Comparison of ENCODE assay signal across 1 cellular context in genomic region chr20:62368629-62369507, GRCh38.
TF ChIP-seq lines count a peak whose summit lies in the region.

No MANE protein-coding gene starts in this region.

TF ChIP-seq in HepG2, 621 proteins besides CTCF, POLR2A, EP300 and RAD21 (continued from another document and continues in another):
- TF ChIP-seq ZNF761 (CRISPR knock-in tag; conservative IDR thresholded peaks at IDR 0.05) (no peak; the same call in 1 of the 2 replicates), ARNTL (CRISPR knock-in tag; IDR thresholded peaks at IDR 0.05) (peak; percentile 86; the same call in 1 of the 2 replicates), BRD4 (CRISPR knock-in tag; IDR thresholded peaks at IDR 0.05) (no peak; the same call in none of the 2 replicates), KDM3A (CRISPR knock-in tag; IDR thresholded peaks at IDR 0.05; ENCODE audit: low read depth) (0 out of 2 replicates have a peak, but pooled peaks have one; percentile 70), NPAS2 (CRISPR knock-in tag; IDR thresholded peaks at IDR 0.05; ENCODE audit: borderline replicate concordance) (no peak), FOXO1 (CRISPR knock-in tag; IDR thresholded peaks at IDR 0.05) (peak; percentile 51; the same call in 1 of the 2 replicates), ZSCAN22 (CRISPR knock-in tag; IDR thresholded peaks at IDR 0.05) (no peak), ZNF414 (CRISPR knock-in tag; IDR thresholded peaks at IDR 0.05) (no peak; the same call in 1 of the 2 replicates), ISX (CRISPR knock-in tag; conservative IDR thresholded peaks at IDR 0.05) (no peak), ZNF513 (CRISPR knock-in tag; conservative IDR thresholded peaks at IDR 0.05) (no peak), ETV6 (CRISPR knock-in tag; conservative IDR thresholded peaks at IDR 0.05) (no peak), ZNF546 (CRISPR knock-in tag; conservative IDR thresholded peaks at IDR 0.05) (no peak), MYC (CRISPR knock-in tag; IDR thresholded peaks at IDR 0.05; ENCODE audit: borderline replicate concordance) (no peak; the same call in none of the 2 replicates), TEAD2 (CRISPR knock-in tag; IDR thresholded peaks at IDR 0.05) (no peak), ZNF510 (CRISPR knock-in tag; IDR thresholded peaks at IDR 0.05; ENCODE audit: low read depth) (0 out of 2 replicates have a peak, but pooled peaks have one; percentile 31), STAT5B (CRISPR knock-in tag; IDR thresholded peaks at IDR 0.05) (no peak; the same call in 1 of the 2 replicates), ZNF33A (CRISPR knock-in tag; IDR thresholded peaks at IDR 0.05; ENCODE audit: borderline replicate concordance) (no peak), MYPOP (CRISPR knock-in tag; IDR thresholded peaks at IDR 0.05) (peak; percentile 45; the same call in 1 of the 2 replicates), ZNF619 (CRISPR knock-in tag; IDR thresholded peaks at IDR 0.05) (peak; percentile 23), CBFB (CRISPR knock-in tag; IDR thresholded peaks at IDR 0.05) (no peak; the same call in 1 of the 2 replicates), ZSCAN21 (CRISPR knock-in tag; IDR thresholded peaks at IDR 0.05; ENCODE audit: borderline replicate concordance) (peak; percentile 67; the same call in 1 of the 2 replicates), ARNT2 (CRISPR knock-in tag; IDR thresholded peaks at IDR 0.05; ENCODE audit: low read depth) (peak; percentile 66; the same call in 1 of the 2 replicates), SMAD1 (CRISPR knock-in tag; IDR thresholded peaks at IDR 0.05; ENCODE audit: borderline replicate concordance, low read depth) (peak; percentile 86), ZNF687 (CRISPR knock-in tag; IDR thresholded peaks at IDR 0.05) (peak; percentile 47; the same call in 1 of the 2 replicates), RAD51 (IDR thresholded peaks at IDR 0.05; ENCODE audit: borderline replicate concordance) (no peak), ATAD3A (CRISPR knock-in tag; IDR thresholded peaks at IDR 0.05) (0 out of 2 replicates have a peak, but pooled peaks have one; percentile 78), ZNF790 (CRISPR knock-in tag; IDR thresholded peaks at IDR 0.05; ENCODE audit: borderline replicate concordance) (no peak; the same call in 1 of the 2 replicates), ZNF431 (CRISPR knock-in tag; IDR thresholded peaks at IDR 0.05; ENCODE audit: borderline replicate concordance, low read depth) (no peak), YEATS2 (CRISPR knock-in tag; IDR thresholded peaks at IDR 0.05; ENCODE audit: borderline replicate concordance) (0 out of 2 replicates have a peak, but pooled peaks have one; percentile 7), IKZF4 (CRISPR knock-in tag; IDR thresholded peaks at IDR 0.05; ENCODE audit: borderline replicate concordance, low read depth, not compliant biosample characterization) (peak; percentile 44), PAWR (CRISPR knock-in tag; IDR thresholded peaks at IDR 0.05; ENCODE audit: borderline replicate concordance) (no peak), ZNF12 (CRISPR knock-in tag; IDR thresholded peaks at IDR 0.05) (0 out of 2 replicates have a peak, but pooled peaks have one; percentile 22), NFATC3 (CRISPR knock-in tag; IDR thresholded peaks at IDR 0.05) (0 out of 2 replicates have a peak, but pooled peaks have one; percentile 35)
- TF ChIP-seq, protein P1, sequence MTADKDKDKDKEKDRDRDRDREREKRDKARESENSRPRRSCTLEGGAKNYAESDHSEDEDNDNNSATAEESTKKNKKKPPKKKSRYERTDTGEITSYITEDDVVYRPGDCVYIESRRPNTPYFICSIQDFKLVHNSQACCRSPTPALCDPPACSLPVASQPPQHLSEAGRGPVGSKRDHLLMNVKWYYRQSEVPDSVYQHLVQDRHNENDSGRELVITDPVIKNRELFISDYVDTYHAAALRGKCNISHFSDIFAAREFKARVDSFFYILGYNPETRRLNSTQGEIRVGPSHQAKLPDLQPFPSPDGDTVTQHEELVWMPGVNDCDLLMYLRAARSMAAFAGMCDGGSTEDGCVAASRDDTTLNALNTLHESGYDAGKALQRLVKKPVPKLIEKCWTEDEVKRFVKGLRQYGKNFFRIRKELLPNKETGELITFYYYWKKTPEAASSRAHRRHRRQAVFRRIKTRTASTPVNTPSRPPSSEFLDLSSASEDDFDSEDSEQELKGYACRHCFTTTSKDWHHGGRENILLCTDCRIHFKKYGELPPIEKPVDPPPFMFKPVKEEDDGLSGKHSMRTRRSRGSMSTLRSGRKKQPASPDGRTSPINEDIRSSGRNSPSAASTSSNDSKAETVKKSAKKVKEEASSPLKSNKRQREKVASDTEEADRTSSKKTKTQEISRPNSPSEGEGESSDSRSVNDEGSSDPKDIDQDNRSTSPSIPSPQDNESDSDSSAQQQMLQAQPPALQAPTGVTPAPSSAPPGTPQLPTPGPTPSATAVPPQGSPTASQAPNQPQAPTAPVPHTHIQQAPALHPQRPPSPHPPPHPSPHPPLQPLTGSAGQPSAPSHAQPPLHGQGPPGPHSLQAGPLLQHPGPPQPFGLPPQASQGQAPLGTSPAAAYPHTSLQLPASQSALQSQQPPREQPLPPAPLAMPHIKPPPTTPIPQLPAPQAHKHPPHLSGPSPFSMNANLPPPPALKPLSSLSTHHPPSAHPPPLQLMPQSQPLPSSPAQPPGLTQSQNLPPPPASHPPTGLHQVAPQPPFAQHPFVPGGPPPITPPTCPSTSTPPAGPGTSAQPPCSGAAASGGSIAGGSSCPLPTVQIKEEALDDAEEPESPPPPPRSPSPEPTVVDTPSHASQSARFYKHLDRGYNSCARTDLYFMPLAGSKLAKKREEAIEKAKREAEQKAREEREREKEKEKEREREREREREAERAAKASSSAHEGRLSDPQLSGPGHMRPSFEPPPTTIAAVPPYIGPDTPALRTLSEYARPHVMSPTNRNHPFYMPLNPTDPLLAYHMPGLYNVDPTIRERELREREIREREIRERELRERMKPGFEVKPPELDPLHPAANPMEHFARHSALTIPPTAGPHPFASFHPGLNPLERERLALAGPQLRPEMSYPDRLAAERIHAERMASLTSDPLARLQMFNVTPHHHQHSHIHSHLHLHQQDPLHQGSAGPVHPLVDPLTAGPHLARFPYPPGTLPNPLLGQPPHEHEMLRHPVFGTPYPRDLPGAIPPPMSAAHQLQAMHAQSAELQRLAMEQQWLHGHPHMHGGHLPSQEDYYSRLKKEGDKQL (CRISPR knock-in tag; IDR thresholded peaks at IDR 0.05; ENCODE audit: low read depth), result no peak; the same call in 1 of the 2 replicates
- TF ChIP-seq, protein P2, sequence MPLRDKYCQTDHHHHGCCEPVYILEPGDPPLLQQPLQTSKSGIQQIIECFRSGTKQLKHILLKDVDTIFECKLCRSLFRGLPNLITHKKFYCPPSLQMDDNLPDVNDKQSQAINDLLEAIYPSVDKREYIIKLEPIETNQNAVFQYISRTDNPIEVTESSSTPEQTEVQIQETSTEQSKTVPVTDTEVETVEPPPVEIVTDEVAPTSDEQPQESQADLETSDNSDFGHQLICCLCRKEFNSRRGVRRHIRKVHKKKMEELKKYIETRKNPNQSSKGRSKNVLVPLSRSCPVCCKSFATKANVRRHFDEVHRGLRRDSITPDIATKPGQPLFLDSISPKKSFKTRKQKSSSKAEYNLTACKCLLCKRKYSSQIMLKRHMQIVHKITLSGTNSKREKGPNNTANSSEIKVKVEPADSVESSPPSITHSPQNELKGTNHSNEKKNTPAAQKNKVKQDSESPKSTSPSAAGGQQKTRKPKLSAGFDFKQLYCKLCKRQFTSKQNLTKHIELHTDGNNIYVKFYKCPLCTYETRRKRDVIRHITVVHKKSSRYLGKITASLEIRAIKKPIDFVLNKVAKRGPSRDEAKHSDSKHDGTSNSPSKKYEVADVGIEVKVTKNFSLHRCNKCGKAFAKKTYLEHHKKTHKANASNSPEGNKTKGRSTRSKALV (CRISPR knock-in tag; IDR thresholded peaks at IDR 0.05), result no peak
- TF ChIP-seq, protein P3, sequence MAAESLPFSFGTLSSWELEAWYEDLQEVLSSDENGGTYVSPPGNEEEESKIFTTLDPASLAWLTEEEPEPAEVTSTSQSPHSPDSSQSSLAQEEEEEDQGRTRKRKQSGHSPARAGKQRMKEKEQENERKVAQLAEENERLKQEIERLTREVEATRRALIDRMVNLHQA (CRISPR knock-in tag; IDR thresholded peaks at IDR 0.05), result no peak
- TF ChIP-seq, protein P4, sequence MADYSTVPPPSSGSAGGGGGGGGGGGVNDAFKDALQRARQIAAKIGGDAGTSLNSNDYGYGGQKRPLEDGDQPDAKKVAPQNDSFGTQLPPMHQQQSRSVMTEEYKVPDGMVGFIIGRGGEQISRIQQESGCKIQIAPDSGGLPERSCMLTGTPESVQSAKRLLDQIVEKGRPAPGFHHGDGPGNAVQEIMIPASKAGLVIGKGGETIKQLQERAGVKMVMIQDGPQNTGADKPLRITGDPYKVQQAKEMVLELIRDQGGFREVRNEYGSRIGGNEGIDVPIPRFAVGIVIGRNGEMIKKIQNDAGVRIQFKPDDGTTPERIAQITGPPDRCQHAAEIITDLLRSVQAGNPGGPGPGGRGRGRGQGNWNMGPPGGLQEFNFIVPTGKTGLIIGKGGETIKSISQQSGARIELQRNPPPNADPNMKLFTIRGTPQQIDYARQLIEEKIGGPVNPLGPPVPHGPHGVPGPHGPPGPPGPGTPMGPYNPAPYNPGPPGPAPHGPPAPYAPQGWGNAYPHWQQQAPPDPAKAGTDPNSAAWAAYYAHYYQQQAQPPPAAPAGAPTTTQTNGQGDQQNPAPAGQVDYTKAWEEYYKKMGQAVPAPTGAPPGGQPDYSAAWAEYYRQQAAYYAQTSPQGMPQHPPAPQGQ (CRISPR knock-in tag; IDR thresholded peaks at IDR 0.05; ENCODE audit: borderline replicate concordance), result no peak; the same call in 1 of the 2 replicates
